ENCODE assay signal across 31 cellular contexts in genomic region chr20:33899106-33899505, GRCh38.
"Had no signal": no experiment of that assay in that cellular context is flagged by ENCODE, and none has a peak within 500 bp of the region (broad histone marks: within the 10 kb centered on the region; RNA-seq: fewer than 3 reads in every experiment).

No MANE protein-coding gene starts in this region.

- H3K36me3 Mint-ChIP-seq: activated naive CD4-positive, alpha-beta T cell treated with anti-CD3 and anti-CD28 coated beads, Interleukin-2, amount 50 U/mL, for 24 hours; activated naive CD8-positive, alpha-beta T cell treated with anti-CD3 and anti-CD28 coated beads, Interleukin-2, amount 10 ng/mL, durations not matched to agents 7 days and 5 days; IgD-negative memory B cell; WTC11 had no signal

- H3K27me3 ChIP-seq: body of pancreas, breast epithelium, SJCRH30 had no signal

- DNase-seq: activated CD4-positive, alpha-beta T cell treated with anti-CD3 and anti-CD28 coated beads for 36 hours; activated CD4-positive, alpha-beta T cell treated with anti-CD3 and anti-CD28 coated beads, Interleukin-2, amount 10 ng/mL, durations not matched to agents 7 days and 5 days; activated CD4-positive, alpha-beta T cell treated with anti-CD3 and anti-CD28 coated beads, Interleukin-2, amount 50 U/mL, for 48 hours; activated CD8-positive, alpha-beta T cell treated with anti-CD3 and anti-CD28 coated beads, Interleukin-2, amount 10 ng/mL, durations not matched to agents 7 days and 5 days; activated gamma-delta T cell; activated naive CD4-positive, alpha-beta T cell treated with Interleukin-2 at 50 U/mL for 16 hours; activated naive CD8-positive, alpha-beta T cell treated with anti-CD3 and anti-CD28 coated beads, Interleukin-2, amount 10 ng/mL, durations not matched to agents 7 days and 5 days; activated T-cell treated with anti-CD3 and anti-CD28 coated beads, Interleukin-2, amount 50 U/mL, for 24 hours; amygdala; body of pancreas; Karpas-422; KBM-7; NCI-H1092; NCI-H1436 treated with DMSO at 0.1 percent for 48 hours; NCI-H187; NCI-H2081; NCI-H226; NCI-H524 treated with DMSO at 0.1 percent for 48 hours; PC-9; SHP77; SJCRH30 had no signal

- H3K4me2 ChIP-seq: PC-9 had no signal

- H3K27ac ChIP-seq: body of pancreas, breast epithelium, PC-9, SJCRH30, SK-N-MC had no signal

- H3K4me1 ChIP-seq: breast epithelium, SJCRH30 had no signal

- H3K9me3 Mint-ChIP-seq: activated CD4-positive, alpha-beta T cell treated with anti-CD3 and anti-CD28 coated beads, Interleukin-2, amount 10 ng/mL, durations not matched to agents 7 days and 5 days; activated naive CD4-positive, alpha-beta T cell treated with anti-CD3 and anti-CD28 coated beads, Interleukin-2, amount 50 U/mL, for 24 hours; activated naive CD8-positive, alpha-beta T cell treated with anti-CD3 and anti-CD28 coated beads, Interleukin-2, amount 10 ng/mL, durations not matched to agents 7 days and 5 days; activated T-cell treated with anti-CD3 and anti-CD28 coated beads, Interleukin-2, amount 50 U/mL, for 24 hours; activated T-helper 2 cell treated with anti-CD3 and anti-CD28 coated beads, Interferon-gamma antibody, Interleukin-2, Interleukin-4, amounts not matched to agents 10 μg/mL and 5 μg/mL and 100 μg/mL, durations not matched to agents 14 hours and 24 hours and 36 hours; IgD-negative memory B cell; T-helper 1 cell treated with Interleukin-12 subunit alpha and Interleukin-12 subunit beta and Interleukin-4 antibody, amounts not matched to agents 30 μg/mL and 1 μg/mL, for 36 hours; T-helper 2 cell treated with Interferon-gamma antibody and Interleukin-4, amounts not matched to agents 5 μg/mL and 100 μg/mL, for 36 hours; WTC11 had no signal

- H3K4me1 Mint-ChIP-seq: activated CD4-positive, alpha-beta T cell treated with anti-CD3 and anti-CD28 coated beads for 36 hours; activated CD4-positive, alpha-beta T cell treated with anti-CD3 and anti-CD28 coated beads, Interleukin-2, amount 10 ng/mL, durations not matched to agents 7 days and 5 days; activated naive CD4-positive, alpha-beta T cell treated with anti-CD3 and anti-CD28 coated beads, Interleukin-2, amount 50 U/mL, for 24 hours; activated naive CD8-positive, alpha-beta T cell treated with anti-CD3 and anti-CD28 coated beads, Interleukin-2, amount 10 ng/mL, durations not matched to agents 7 days and 5 days; IgD-negative memory B cell; WTC11 had no signal

- H3K4me3 ChIP-seq: body of pancreas, breast epithelium, PC-9, SJCRH30, SK-N-MC had no signal

- H3K9me3 ChIP-seq: body of pancreas, breast epithelium, SJCRH30 had no signal

- ATAC-seq: activated CD4-positive, alpha-beta T cell treated with anti-CD3 and anti-CD28 coated beads for 36 hours; activated CD4-positive, CD25-positive, alpha-beta regulatory T cell treated with anti-CD3 and anti-CD28 coated beads, Interleukin-2, amount 50 U/mL, for 24 hours; activated CD8-positive, alpha-beta T cell treated with anti-CD3 and anti-CD28 coated beads, Interleukin-2, amount 10 ng/mL, durations not matched to agents 7 days and 5 days; body of pancreas; WTC11 had no signal

- H3K27ac Mint-ChIP-seq: activated CD4-positive, alpha-beta T cell treated with anti-CD3 and anti-CD28 coated beads for 36 hours; activated CD4-positive, alpha-beta T cell treated with anti-CD3 and anti-CD28 coated beads, Interleukin-2, amount 10 ng/mL, durations not matched to agents 7 days and 5 days; activated CD8-positive, alpha-beta T cell treated with anti-CD3 and anti-CD28 coated beads, Interleukin-2, amount 10 ng/mL, durations not matched to agents 7 days and 5 days; activated naive CD4-positive, alpha-beta T cell treated with anti-CD3 and anti-CD28 coated beads, Interleukin-2, amount 50 U/mL, for 24 hours; activated naive CD8-positive, alpha-beta T cell treated with anti-CD3 and anti-CD28 coated beads, Interleukin-2, amount 10 ng/mL, durations not matched to agents 7 days and 5 days; activated T-cell treated with anti-CD3 and anti-CD28 coated beads, Interleukin-2, amount 50 U/mL, for 24 hours; activated T-helper 2 cell treated with anti-CD3 and anti-CD28 coated beads, Interferon-gamma antibody, Interleukin-2, Interleukin-4, amounts not matched to agents 10 μg/mL and 5 μg/mL and 100 μg/mL, durations not matched to agents 14 hours and 24 hours and 36 hours; IgD-negative memory B cell; T-helper 1 cell treated with Interleukin-12 subunit alpha and Interleukin-12 subunit beta and Interleukin-4 antibody, amounts not matched to agents 30 μg/mL and 1 μg/mL, for 36 hours; T-helper 2 cell treated with Interferon-gamma antibody and Interleukin-4, amounts not matched to agents 5 μg/mL and 100 μg/mL, for 36 hours; WTC11 had no signal

- FAIRE-seq: astrocyte had no signal

- H3K4me3 Mint-ChIP-seq: activated CD4-positive, alpha-beta T cell treated with anti-CD3 and anti-CD28 coated beads for 36 hours; activated CD4-positive, alpha-beta T cell treated with anti-CD3 and anti-CD28 coated beads, Interleukin-2, amount 10 ng/mL, durations not matched to agents 7 days and 5 days; activated CD8-positive, alpha-beta T cell treated with anti-CD3 and anti-CD28 coated beads, Interleukin-2, amount 10 ng/mL, durations not matched to agents 7 days and 5 days; activated naive CD4-positive, alpha-beta T cell treated with anti-CD3 and anti-CD28 coated beads, Interleukin-2, amount 50 U/mL, for 24 hours; activated naive CD8-positive, alpha-beta T cell treated with anti-CD3 and anti-CD28 coated beads, Interleukin-2, amount 10 ng/mL, durations not matched to agents 7 days and 5 days; activated T-cell treated with anti-CD3 and anti-CD28 coated beads, Interleukin-2, amount 50 U/mL, for 24 hours; IgD-negative memory B cell; T-helper 1 cell treated with Interleukin-12 subunit alpha and Interleukin-12 subunit beta and Interleukin-4 antibody, amounts not matched to agents 30 μg/mL and 1 μg/mL, for 36 hours; T-helper 2 cell treated with Interferon-gamma antibody and Interleukin-4, amounts not matched to agents 5 μg/mL and 100 μg/mL, for 36 hours; WTC11 had no signal

- H3K36me3 ChIP-seq: breast epithelium, SJCRH30 had no signal

- H2AFZ ChIP-seq: PC-9 had no signal
